In the genomic region with DNA sequence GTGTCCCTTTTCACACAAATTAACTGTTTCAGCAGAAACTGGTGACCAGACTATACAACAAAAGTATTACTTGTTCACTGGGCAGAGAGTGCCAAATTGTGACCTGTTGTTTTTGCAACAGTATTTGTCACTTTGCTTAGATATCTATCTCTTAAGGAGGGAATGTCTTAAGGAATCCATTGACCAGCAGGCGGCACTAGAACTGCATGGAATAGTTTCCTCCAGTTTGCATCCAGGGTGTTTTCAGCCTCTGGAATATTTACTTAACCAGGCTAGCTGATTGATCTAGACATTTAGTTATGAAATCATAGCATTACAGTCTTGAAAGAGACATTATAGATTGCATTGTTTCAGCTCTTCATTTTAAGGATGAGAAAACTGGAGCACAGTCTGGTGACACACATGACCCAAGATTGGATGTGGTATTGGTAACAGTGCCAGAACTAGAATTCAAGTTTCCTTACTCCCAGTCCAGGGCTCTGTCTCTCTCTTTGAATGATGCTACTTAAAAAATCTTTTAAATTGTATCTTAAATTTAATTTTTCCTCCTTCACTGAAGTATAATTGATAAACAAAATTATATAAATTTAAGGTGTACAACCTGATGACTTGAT, we compare ENCODE assay signal across 1 cellular context.
TF ChIP-seq lines count a peak whose summit lies in the region.

No MANE protein-coding gene starts in this region.

TF ChIP-seq in K562, 482 proteins besides CTCF, POLR2A, EP300 and RAD21:
- TF ChIP-seq SMC3 (conservative IDR thresholded peaks at IDR 0.05; ENCODE audit: insufficient read depth, low read depth, low read length) = peak; percentile 62
- TF ChIP-seq, protein P1, sequence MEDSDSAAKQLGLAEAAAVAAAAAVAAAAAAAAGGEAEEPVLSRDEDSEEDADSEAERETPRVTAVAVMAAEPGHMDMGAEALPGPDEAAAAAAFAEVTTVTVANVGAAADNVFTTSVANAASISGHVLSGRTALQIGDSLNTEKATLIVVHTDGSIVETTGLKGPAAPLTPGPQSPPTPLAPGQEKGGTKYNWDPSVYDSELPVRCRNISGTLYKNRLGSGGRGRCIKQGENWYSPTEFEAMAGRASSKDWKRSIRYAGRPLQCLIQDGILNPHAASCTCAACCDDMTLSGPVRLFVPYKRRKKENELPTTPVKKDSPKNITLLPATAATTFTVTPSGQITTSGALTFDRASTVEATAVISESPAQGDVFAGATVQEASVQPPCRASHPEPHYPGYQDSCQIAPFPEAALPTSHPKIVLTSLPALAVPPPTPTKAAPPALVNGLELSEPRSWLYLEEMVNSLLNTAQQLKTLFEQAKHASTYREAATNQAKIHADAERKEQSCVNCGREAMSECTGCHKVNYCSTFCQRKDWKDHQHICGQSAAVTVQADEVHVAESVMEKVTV (CRISPR knock-in tag; IDR thresholded peaks at IDR 0.05) = peak; percentile 63; the same call in 1 of the 2 replicates
- TF ChIP-seq, protein P2, sequence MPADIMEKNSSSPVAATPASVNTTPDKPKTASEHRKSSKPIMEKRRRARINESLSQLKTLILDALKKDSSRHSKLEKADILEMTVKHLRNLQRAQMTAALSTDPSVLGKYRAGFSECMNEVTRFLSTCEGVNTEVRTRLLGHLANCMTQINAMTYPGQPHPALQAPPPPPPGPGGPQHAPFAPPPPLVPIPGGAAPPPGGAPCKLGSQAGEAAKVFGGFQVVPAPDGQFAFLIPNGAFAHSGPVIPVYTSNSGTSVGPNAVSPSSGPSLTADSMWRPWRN (IDR thresholded peaks at IDR 0.05; ENCODE audit: low read depth) = no peak
